Comparison of ENCODE assay signal across 2 cellular contexts in the genomic region with DNA sequence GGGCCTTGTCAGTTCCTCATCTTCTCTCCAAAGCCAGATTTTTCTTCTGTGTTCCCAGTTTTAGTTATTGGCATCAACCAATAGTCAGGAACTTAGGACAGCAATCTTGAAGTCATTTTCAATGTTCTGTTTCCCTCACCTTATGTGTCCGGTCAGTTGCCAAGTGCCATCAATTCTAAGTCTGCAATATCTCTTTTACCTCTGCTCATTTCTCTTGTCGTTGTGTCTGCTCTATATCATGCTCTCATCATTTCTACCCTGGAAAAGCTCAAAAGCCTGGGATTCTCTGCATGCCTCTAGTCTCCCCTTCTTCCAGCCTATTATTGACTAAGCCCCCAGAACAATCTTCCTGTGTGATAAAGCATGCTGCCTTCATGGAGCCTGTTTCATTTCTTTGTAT.
TF ChIP-seq lines count a peak whose summit lies in the region.

No MANE protein-coding gene starts in this region.

TF ChIP-seq in SK-N-SH treated with all-trans-retinoic acid at 6 μM for 48 hours, 23 proteins besides CTCF, POLR2A, EP300 and RAD21 (continued from another document):
- no peak for TF ChIP-seq PATZ1 (CRISPR knock-in tag; IDR thresholded peaks at IDR 0.05; ENCODE audit: borderline replicate concordance)

TF ChIP-seq in SK-N-SH, 30 proteins besides CTCF, POLR2A, EP300 and RAD21 (continued from another document):
- TF ChIP-seq MAX (IDR thresholded peaks at IDR 0.05; ENCODE audit: low read depth) (no peak), JUND (IDR thresholded peaks at IDR 0.05) (no peak)
